Comparison of ENCODE assay signal across 8 cellular contexts in the genomic region with DNA sequence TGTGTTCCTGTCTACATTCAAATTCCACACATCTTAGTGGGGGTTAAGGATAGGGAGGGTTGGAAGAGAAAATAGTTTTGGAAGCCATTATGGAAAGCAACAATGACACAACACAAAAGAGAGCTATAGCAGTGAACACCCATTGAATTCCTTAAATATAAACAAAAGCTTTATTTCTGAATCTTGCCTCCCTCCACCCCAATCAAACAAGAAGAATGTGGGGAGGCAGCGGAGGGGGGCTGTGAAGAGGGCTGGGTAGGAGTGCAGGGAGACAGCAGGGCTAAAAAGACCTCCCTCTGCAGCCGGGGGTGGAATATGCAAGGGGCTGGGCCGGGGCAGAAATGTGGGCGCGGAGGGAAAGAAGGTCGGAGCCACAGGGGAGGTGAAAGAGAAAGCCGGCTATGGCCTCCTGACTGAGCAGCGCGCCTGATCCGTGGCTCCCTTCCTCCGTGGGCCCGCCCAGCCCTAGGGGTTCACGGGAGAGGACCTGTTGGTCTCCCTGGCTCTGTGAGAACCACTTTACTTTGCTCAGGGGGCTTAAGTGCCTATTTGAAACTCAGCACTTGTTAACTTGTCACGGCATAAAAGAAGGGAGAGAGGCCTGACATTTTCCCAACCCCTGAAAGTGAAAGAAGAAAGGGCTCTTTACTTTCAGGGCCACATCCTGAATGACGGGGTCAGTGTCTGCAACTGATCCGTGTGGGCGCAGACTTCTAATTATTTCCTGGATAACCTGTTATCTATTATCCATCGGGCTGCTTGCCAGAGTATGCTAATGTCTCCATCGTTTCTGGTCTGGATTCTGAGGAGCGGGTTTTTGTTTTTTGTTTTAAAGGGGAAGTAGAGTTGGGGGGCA.
DNase-seq lines count a peak whose midpoint lies in the region; ATAC-seq and TF ChIP-seq lines count a peak whose summit lies in the region.

No MANE protein-coding gene starts in this region.

- WGBS in prostate gland = 13% methylated on average over 20 of the region's 20 CpGs

- ATAC-seq in activated CD4-positive, CD25-positive, alpha-beta regulatory T cell treated with anti-CD3 and anti-CD28 coated beads, Interleukin-2, amount 50 U/mL, for 24 hours = peak; percentile 67 to 72
- ATAC-seq in Panc1 = peak; percentile 76

- no peaks in the 10 kb centered on the region for H3K27me3 ChIP-seq in Panc1 (ENCODE audit: control insufficient read depth, insufficient read depth, low read length)
- no peaks in the 10 kb centered on the region for H3K27me3 ChIP-seq in right atrium auricular region
- H3K27me3 ChIP-seq in prostate gland (replicated peaks; ENCODE audit: insufficient read depth) = no peaks in the 10 kb centered on the region

- BruUV-seq in Panc1 (replicated peaks; lab: Mats Ljungman, UMichigan) = no TSS peak

- in situ Hi-C loops in Panc1 (cut with HindIII; ENCODE audit: low pct_unique_long_range_greater_than_20kb, low sequenced_read_pairs) = no loop called here

- no peaks in the 10 kb centered on the region for H3K9me3 ChIP-seq in Panc1 (ENCODE audit: control insufficient read depth, insufficient read depth, low read depth, low read length)
- no peaks in the 10 kb centered on the region for H3K9me3 ChIP-seq in right atrium auricular region
- no peaks in the 10 kb centered on the region for H3K9me3 ChIP-seq in prostate gland

- CTCF ChIA-PET in Panc1 (lab: Charles Lee) = no interaction called here

- TF ChIP-seq CTCF in Panc1 (IDR thresholded peaks at IDR 0.05) = no peak
- TF ChIP-seq CTCF in right atrium auricular region (IDR thresholded peaks at IDR 0.05) = no peak
- no peak for TF ChIP-seq CTCF in prostate gland (IDR thresholded peaks at IDR 0.05)

- H3K36me3 ChIP-seq in Panc1 (ENCODE audit: control insufficient read depth, insufficient read depth, low read length) (no peaks in the 10 kb centered on the region), right atrium auricular region (no peaks in the 10 kb centered on the region), prostate gland (no peaks in the 10 kb centered on the region)

- intact Hi-C loops in Panc1 (cut with micrococcal nuclease; ENCODE audit: unreplicated experiment) = no loop called here
- intact Hi-C loops in prostate gland (cut with DNase I) = no loop called here

- H3K27ac ChIP-seq in Panc1 (ENCODE audit: low read length) = peak overlapping the region; percentile 58
- peak overlapping the region; percentile 81 to 83 for H3K27ac ChIP-seq in right atrium auricular region
- H3K27ac ChIP-seq in prostate gland = peak overlapping the region; percentile 71 to 86

- no peak for DNase-seq in activated CD4-positive, CD25-positive, alpha-beta regulatory T cell (lab: John Stamatoyannopoulos, UW)
- DNase-seq in Panc1 (ENCODE audit: low read depth, low spot score) (no peak), amygdala (lab: John Stamatoyannopoulos, UW) (peak in 41 of 56 donors; percentile 5 to 79 (median 48)), right atrium auricular region (ENCODE audit: low spot score) (no peak), prostate gland (ENCODE audit: low spot score) (peak; percentile 17), NK-92 (lab: John Stamatoyannopoulos, UW; ENCODE audit: unreplicated experiment) (no peak)
- DNase-seq in effector CD8-positive, alpha-beta T cell (lab: John Stamatoyannopoulos, UW) = no peak

- TF ChIP-seq POLR2A in prostate gland (IDR thresholded peaks at IDR 0.05) = no peak

- H3K4me3 ChIP-seq in Panc1 (ENCODE audit: low read depth in 2 of 2, low read length in 2 of 2) = peak overlapping the region; percentile 32 to 48
- peak overlapping the region; percentile 22 to 47 for H3K4me3 ChIP-seq in right atrium auricular region
- peak overlapping the region; percentile 17 to 22 for H3K4me3 ChIP-seq in prostate gland

- H3K4me1 ChIP-seq in Panc1 (ENCODE audit: control insufficient read depth, insufficient read depth, low read length) = peaks cover 4% of the 10 kb centered on the region; the same call in 1 of the 2 replicates
- peaks cover 0 to 21% of the 10 kb centered on the region in 2 donors for H3K4me1 ChIP-seq in right atrium auricular region
- H3K4me1 ChIP-seq in prostate gland (replicated peaks) = peaks cover 14% of the 10 kb centered on the region

- POLR2A ChIA-PET in Panc1 (lab: Charles Lee) = no interaction called here

Comparison
In these comparisons a context has a peak if more than half of its experiments do, and no peak if none do; other contexts are left out.
1. DNase-seq: peak in amygdala (41 of 56) and prostate gland (single experiment); none in activated CD4-positive, CD25-positive, alpha-beta regulatory T cell (0 of 4), Panc1 (single experiment), right atrium auricular region (single experiment), NK-92 (single experiment) and effector CD8-positive, alpha-beta T cell (single experiment).
2. Peak in every context shown above with its lines, with median percentiles within 50 percentile points of each other: H3K27ac ChIP-seq and H3K4me3 ChIP-seq.